20 cellular contexts compared by ENCODE assay signal in genomic region chr12:111605931-111606625, GRCh38.
"Had no signal": no experiment of that assay in that cellular context is flagged by ENCODE, and none has a peak within 500 bp of the region (broad histone marks: within the 10 kb centered on the region; RNA-seq: fewer than 3 reads in every experiment).

No MANE protein-coding gene starts in this region.

- H3K4me3 ChIP-seq: cardiac muscle cell, thoracic aorta had no signal

- DNase-seq: activated B cell treated with CpG ODN at 0.5 μM for 24 hours; activated CD4-positive, alpha-beta T cell treated with anti-CD3 and anti-CD28 coated beads for 36 hours; activated CD4-positive, alpha-beta T cell treated with anti-CD3 and anti-CD28 coated beads, Interleukin-2, amount 50 U/mL, for 48 hours; activated naive CD4-positive, alpha-beta T cell treated with Interleukin-2 at 50 U/mL for 16 hours; activated naive CD8-positive, alpha-beta T cell treated with anti-CD3 and anti-CD28 coated beads for 36 hours; activated T-cell treated with anti-CD3 and anti-CD28 coated beads, Interleukin-2, amount 50 U/mL, for 48 hours; cortex of kidney; foreskin fibroblast; immature natural killer cell; left ventricle myocardium superior; mammary epithelial cell; midbrain; nucleus accumbens; stimulated activated CD4-positive, alpha-beta T cell treated with anti-CD3 and anti-CD28 coated beads, Interleukin-4, amount 100 ng/mL, for 1 hour; stimulated activated naive CD4-positive, alpha-beta T cell; T1000 had no signal

- H3K36me3 ChIP-seq: cardiac muscle cell, thoracic aorta had no signal

- H3K9me3 ChIP-seq: thoracic aorta had no signal

- H3K27me3 ChIP-seq: cardiac muscle cell had no signal

- H3K27ac ChIP-seq: cardiac muscle cell, epithelial cell of prostate, thoracic aorta had no signal

- ATAC-seq: activated CD4-positive, alpha-beta T cell treated with anti-CD3 and anti-CD28 coated beads for 36 hours; left ventricle myocardium superior; sciatic nerve had no signal
